Comparison of ENCODE assay signal across 35 cellular contexts in genomic region chr5:6243706-6244105, GRCh38.
"Had no signal": no experiment of that assay in that cellular context is flagged by ENCODE, and none has a peak within 500 bp of the region (broad histone marks: within the 10 kb centered on the region; RNA-seq: fewer than 3 reads in every experiment).

No MANE protein-coding gene starts in this region.

- DNase-seq: activated B cell treated with CpG ODN at 0.5 μM for 24 hours; activated CD4-positive, alpha-beta memory T cell treated with anti-CD3 and anti-CD28 coated beads for 36 hours; activated CD4-positive, alpha-beta T cell treated with anti-CD3 and anti-CD28 coated beads for 4 hours; activated CD4-positive, alpha-beta T cell treated with anti-CD3 and anti-CD28 coated beads, Interleukin-2, amount 50 U/mL, for 1 hour; activated CD4-positive, CD25-positive, alpha-beta regulatory T cell treated with anti-CD3 and anti-CD28 coated beads, Interleukin-2, amount 50 U/mL, for 72 hours; activated CD8-positive, alpha-beta memory T cell treated with anti-CD3 and anti-CD28 coated beads, Interleukin-2, amount 50 U/mL, for 4 hours; activated naive CD4-positive, alpha-beta T cell treated with anti-CD3 and anti-CD28 coated beads, Interleukin-2, amount 10 ng/mL, durations not matched to agents 7 days and 5 days; activated T-cell treated with anti-CD3 and anti-CD28 coated beads for 4 hours; activated T-cell treated with anti-CD3 and anti-CD28 coated beads, Interleukin-2, amount 50 U/mL, for 4 hours; amniotic stem cell; aorta; brain microvascular endothelial cell; central memory CD4-positive, alpha-beta T cell; MM.1S; MV-4-11; NCI-H1092; NCI-H1436 treated with DMSO at 0.1 percent for 48 hours; NCI-H1694 treated with DMSO at 0.1 percent for 48 hours; NCI-H2029; NCI-H345; NCI-H524 treated with DMSO at 0.1 percent for 48 hours; NCI-H82; NK-92 treated with Interleukin-12 subunit alpha and Interleukin-12 subunit beta, amount 100 ng/mL, for 24 hours; PC-3; Peyer's patch; RPMI8226; SIG-M5; T-helper 1 cell; T-helper 2 cell; T-helper 9 cell had no signal

- H3K9ac ChIP-seq: KMS-11 had no signal

- H3K27ac Mint-ChIP-seq: activated B cell treated with CpG ODN at 0.5 μM for 24 hours; activated CD4-positive, alpha-beta memory T cell treated with anti-CD3 and anti-CD28 coated beads for 36 hours; activated naive CD4-positive, alpha-beta T cell treated with anti-CD3 and anti-CD28 coated beads, Interleukin-2, amount 10 ng/mL, durations not matched to agents 7 days and 5 days; activated naive CD8-positive, alpha-beta T cell; activated T-helper 1 cell treated with anti-CD3 and anti-CD28 coated beads, Interleukin-12 subunit alpha, Interleukin-12 subunit beta, Interleukin-2, Interleukin-4 antibody, amounts not matched to agents 30 ng/mL and 10 ng/mL and 1 ng/mL, durations not matched to agents 14 hours and 24 hours and 36 hours had no signal

- H3K9me3 ChIP-seq: Peyer's patch had no signal

- H3K4me2 ChIP-seq: KMS-11 had no signal

- H3K4me3 ChIP-seq: Peyer's patch had no signal

- H3K4me3 Mint-ChIP-seq: activated B cell treated with CpG ODN at 0.5 μM for 24 hours; activated CD4-positive, alpha-beta memory T cell treated with anti-CD3 and anti-CD28 coated beads for 36 hours; activated naive CD4-positive, alpha-beta T cell treated with anti-CD3 and anti-CD28 coated beads, Interleukin-2, amount 10 ng/mL, durations not matched to agents 7 days and 5 days; activated naive CD8-positive, alpha-beta T cell; activated T-cell treated with anti-CD3 and anti-CD28 coated beads, Interleukin-2, amount 50 U/mL, for 4 hours; activated T-helper 1 cell treated with anti-CD3 and anti-CD28 coated beads, Interleukin-12 subunit alpha, Interleukin-12 subunit beta, Interleukin-2, Interleukin-4 antibody, amounts not matched to agents 30 ng/mL and 10 ng/mL and 1 ng/mL, durations not matched to agents 14 hours and 24 hours and 36 hours had no signal

- H3K27me3 Mint-ChIP-seq: activated B cell treated with CpG ODN at 0.5 μM for 24 hours; activated CD4-positive, alpha-beta memory T cell treated with anti-CD3 and anti-CD28 coated beads for 36 hours; activated naive CD4-positive, alpha-beta T cell treated with anti-CD3 and anti-CD28 coated beads, Interleukin-2, amount 10 ng/mL, durations not matched to agents 7 days and 5 days; activated naive CD8-positive, alpha-beta T cell had no signal

- H3K27me3 ChIP-seq: brain microvascular endothelial cell, Peyer's patch had no signal

- H3K9me3 Mint-ChIP-seq: activated naive CD4-positive, alpha-beta T cell treated with anti-CD3 and anti-CD28 coated beads, Interleukin-2, amount 10 ng/mL, durations not matched to agents 7 days and 5 days; activated T-helper 1 cell treated with anti-CD3 and anti-CD28 coated beads, Interleukin-12 subunit alpha, Interleukin-12 subunit beta, Interleukin-2, Interleukin-4 antibody, amounts not matched to agents 30 ng/mL and 10 ng/mL and 1 ng/mL, durations not matched to agents 14 hours and 24 hours and 36 hours had no signal

- ATAC-seq: activated T-cell treated with anti-CD3 and anti-CD28 coated beads, Interleukin-2, amount 50 U/mL, for 4 hours; PC-3; SK-N-SH treated with all-trans-retinoic acid at 6 μM for 48 hours had no signal

- H3K36me3 ChIP-seq: brain microvascular endothelial cell, Peyer's patch had no signal

- H3K4me1 ChIP-seq: Peyer's patch had no signal

- H3K27ac ChIP-seq: brain microvascular endothelial cell, KMS-11, Peyer's patch, VCaP had no signal

- H3K36me3 Mint-ChIP-seq: activated CD4-positive, alpha-beta memory T cell treated with anti-CD3 and anti-CD28 coated beads for 36 hours; activated naive CD4-positive, alpha-beta T cell treated with anti-CD3 and anti-CD28 coated beads, Interleukin-2, amount 10 ng/mL, durations not matched to agents 7 days and 5 days; activated naive CD8-positive, alpha-beta T cell had no signal

- H3K4me1 Mint-ChIP-seq: activated B cell treated with CpG ODN at 0.5 μM for 24 hours; activated naive CD4-positive, alpha-beta T cell treated with anti-CD3 and anti-CD28 coated beads, Interleukin-2, amount 10 ng/mL, durations not matched to agents 7 days and 5 days had no signal
